ENCODE assay signal across 1 cellular context in the genomic region with DNA sequence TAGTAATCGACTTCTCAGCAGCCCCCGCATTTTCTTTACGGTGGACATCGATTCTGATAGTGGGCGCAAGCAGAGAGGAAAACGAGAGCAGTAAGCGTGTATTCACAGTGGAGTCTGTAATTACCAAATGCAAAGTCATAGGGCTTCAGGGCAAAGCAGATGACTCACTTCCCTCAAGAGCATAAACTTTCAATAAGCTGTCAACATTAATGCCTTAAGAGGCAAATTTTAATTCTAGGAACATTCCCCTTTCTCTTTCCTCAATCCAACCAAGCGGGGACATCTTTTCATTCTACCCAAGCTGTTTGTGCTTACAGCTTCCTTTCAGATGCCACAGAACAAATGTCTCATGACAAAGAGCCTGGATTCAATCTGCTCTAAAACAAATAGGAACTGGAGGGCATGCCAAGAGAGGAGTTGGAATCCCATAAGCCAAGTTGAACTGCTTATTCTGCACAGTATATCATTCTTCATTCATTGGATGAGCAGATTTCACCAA.
TF ChIP-seq lines count a peak whose summit lies in the region.

No MANE protein-coding gene starts in this region.

TF ChIP-seq in GM12878, 131 proteins besides CTCF, POLR2A, EP300 and RAD21:
- TF ChIP-seq NFXL1 (IDR thresholded peaks at IDR 0.05; ENCODE audit: borderline replicate concordance) (no peak), NBN (IDR thresholded peaks at IDR 0.05) (no peak), MEF2A (IDR thresholded peaks at IDR 0.05; ENCODE audit: insufficient read depth, low read depth, low read length) (no peak), FOXK2 (IDR thresholded peaks at IDR 0.05) (no peak), ZZZ3 (IDR thresholded peaks at IDR 0.05; ENCODE audit: control insufficient read depth, insufficient read length, low read depth) (no peak), HCFC1 (IDR thresholded peaks at IDR 0.05; ENCODE audit: low read length) (no peak), TCF3 (IDR thresholded peaks at IDR 0.05; ENCODE audit: borderline replicate concordance, insufficient read depth, low read depth, low read length) (no peak), BMI1 (IDR thresholded peaks at IDR 0.05; ENCODE audit: borderline replicate concordance) (no peak), NR2C2 (IDR thresholded peaks at IDR 0.05; ENCODE audit: borderline replicate concordance, control insufficient read depth, insufficient read length, low read depth) (no peak), BHLHE40 (IDR thresholded peaks at IDR 0.05; ENCODE audit: borderline replicate concordance in 1 of 2, low read depth in 2 of 2, low read length in 1 of 2) (no peak), STAT3 (IDR thresholded peaks at IDR 0.05; ENCODE audit: low read depth, low read length) (no peak), GABPA (IDR thresholded peaks at IDR 0.05; ENCODE audit: low read depth) (no peak), CBX3 (IDR thresholded peaks at IDR 0.05; ENCODE audit: borderline replicate concordance, low read depth) (no peak), FOXM1 (IDR thresholded peaks at IDR 0.05; ENCODE audit: low read depth, low read length) (no peak), ZNF384 (IDR thresholded peaks at IDR 0.05; ENCODE audit: borderline replicate concordance, low read depth, low read length) (no peak), SIX5 (IDR thresholded peaks at IDR 0.05; ENCODE audit: low read depth, low read length, severe bottlenecking) (no peak), DPF2 (IDR thresholded peaks at IDR 0.05) (no peak), FOS (IDR thresholded peaks at IDR 0.05; ENCODE audit: borderline replicate concordance, extremely low read depth, insufficient read length) (no peak)
- TF ChIP-seq, protein P1, sequence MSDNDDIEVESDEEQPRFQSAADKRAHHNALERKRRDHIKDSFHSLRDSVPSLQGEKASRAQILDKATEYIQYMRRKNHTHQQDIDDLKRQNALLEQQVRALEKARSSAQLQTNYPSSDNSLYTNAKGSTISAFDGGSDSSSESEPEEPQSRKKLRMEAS (IDR thresholded peaks at IDR 0.05; ENCODE audit: low read depth, low read length): no peak
- TF ChIP-seq, protein P2, sequence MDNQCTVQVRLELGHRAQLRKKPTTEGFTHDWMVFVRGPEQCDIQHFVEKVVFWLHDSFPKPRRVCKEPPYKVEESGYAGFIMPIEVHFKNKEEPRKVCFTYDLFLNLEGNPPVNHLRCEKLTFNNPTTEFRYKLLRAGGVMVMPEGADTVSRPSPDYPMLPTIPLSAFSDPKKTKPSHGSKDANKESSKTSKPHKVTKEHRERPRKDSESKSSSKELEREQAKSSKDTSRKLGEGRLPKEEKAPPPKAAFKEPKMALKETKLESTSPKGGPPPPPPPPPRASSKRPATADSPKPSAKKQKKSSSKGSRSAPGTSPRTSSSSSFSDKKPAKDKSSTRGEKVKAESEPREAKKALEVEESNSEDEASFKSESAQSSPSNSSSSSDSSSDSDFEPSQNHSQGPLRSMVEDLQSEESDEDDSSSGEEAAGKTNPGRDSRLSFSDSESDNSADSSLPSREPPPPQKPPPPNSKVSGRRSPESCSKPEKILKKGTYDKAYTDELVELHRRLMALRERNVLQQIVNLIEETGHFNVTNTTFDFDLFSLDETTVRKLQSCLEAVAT (IDR thresholded peaks at IDR 0.05): no peak
